In genomic region chr18:48621815-48622555, GRCh38 we compare ENCODE assay signal across 12 cellular contexts.
DNase-seq lines count a peak whose midpoint lies in the region; ATAC-seq, FAIRE-seq and TF ChIP-seq lines count a peak whose summit lies in the region.
"Had no signal": no experiment of that assay in that cellular context is flagged by ENCODE, and none has a peak within 500 bp of the region (broad histone marks: within the 10 kb centered on the region; RNA-seq: fewer than 3 reads in every experiment).

No MANE protein-coding gene starts in this region.

- WGBS in smooth muscle cell (ENCODE audit: low lambda C conversion rate) = 80% methylated on average over 11 of the region's 11 CpGs
- WGBS in adrenal gland, 4 donors = 78 to 87% (median 84%) methylated on average over 11 of the region's 11 CpGs

- CTCF ChIA-PET in OCI-LY7 (lab: Charles Lee; ENCODE audit: unreplicated experiment) = interaction anchor here (0.8 kb wide), 1 partner anchor 156 kb away, joined by 3 read pairs; no protein-coding TSS in a partner anchor

- TF ChIP-seq CTCF in OCI-LY7 (conservative IDR thresholded peaks at IDR 0.05; ENCODE audit: low read length) = no peak
- TF ChIP-seq CTCF in fibroblast of lung (conservative IDR thresholded peaks at IDR 0.05 in 1 of 2, IDR thresholded peaks at IDR 0.05 in 1 of 2; ENCODE audit: low read depth in 1 of 2, low read length in 2 of 2) = no peak
- no peak for TF ChIP-seq CTCF in smooth muscle cell (IDR thresholded peaks at IDR 0.05; ENCODE audit: borderline replicate concordance, insufficient read depth, poor library complexity, severe bottlenecking)
- no peak for TF ChIP-seq CTCF in adrenal gland (IDR thresholded peaks at IDR 0.05)

- no peaks in the 10 kb centered on the region for H3K9me2 ChIP-seq in OCI-LY7 (ENCODE audit: insufficient read depth, low read length)

- H4K20me1 ChIP-seq in OCI-LY7 (ENCODE audit: insufficient read depth, low read length) (no peaks in the 10 kb centered on the region), fibroblast of lung (ENCODE audit: control insufficient read depth, extremely low read depth, insufficient read depth, low read length) (no peaks in the 10 kb centered on the region), smooth muscle cell (ENCODE audit: low read depth) (peaks cover 42% of the 10 kb centered on the region)

- FAIRE-seq in GM12892 (lab: Jason Lieb, UNC) = peak; percentile 62

- POLR2A ChIA-PET in OCI-LY7 (lab: Charles Lee) = no interaction called here

- peaks cover 15% of the 10 kb centered on the region for H3F3A ChIP-seq in smooth muscle cell (ENCODE audit: low read depth)

- H3K27me3 ChIP-seq in fibroblast of lung (ENCODE audit: control insufficient read depth, insufficient read depth, low read length) = no peaks in the 10 kb centered on the region
- H3K27me3 ChIP-seq in smooth muscle cell (ENCODE audit: low read depth) = no peaks in the 10 kb centered on the region
- H3K27me3 ChIP-seq in adrenal gland = no peaks in the 10 kb centered on the region

- TF ChIP-seq POLR2A in GM12892 (IDR thresholded peaks at IDR 0.05; ENCODE audit: low read depth, low read length) (no peak), adrenal gland (IDR thresholded peaks at IDR 0.05) (no peak)

- H3K36me3 ChIP-seq in OCI-LY7 (ENCODE audit: insufficient read depth, low read length) (no peaks in the 10 kb centered on the region), fibroblast of lung (ENCODE audit: control insufficient read depth, insufficient read depth, low read length) (peaks cover 4% of the 10 kb centered on the region), smooth muscle cell (ENCODE audit: low read depth) (no peaks in the 10 kb centered on the region), adrenal gland (replicated peaks in 1 of 2) (peaks cover 0 to 13% of the 10 kb centered on the region in 2 donors)

- H3K4me2 ChIP-seq in OCI-LY7 (ENCODE audit: low read length) (peak overlapping the region; percentile 80), fibroblast of lung (ENCODE audit: extremely low read depth, insufficient read depth, low read length) (no peak overlapping the region), smooth muscle cell (peak overlapping the region; percentile 27)

- H3K27ac ChIP-seq in OCI-LY7 (ENCODE audit: low read depth, low read length, poor library complexity, severe bottlenecking) = peak overlapping the region; percentile 87
- H3K27ac ChIP-seq in fibroblast of lung (ENCODE audit: insufficient read depth, low read length) = peak overlapping the region; percentile 26
- H3K27ac ChIP-seq in smooth muscle cell (ENCODE audit: low read depth) = peak overlapping the region; percentile 82
- peak overlapping the region in 1 of 5 donors; percentile 67 for H3K27ac ChIP-seq in adrenal gland
- H3K27ac ChIP-seq: HL-60 had no signal

- no TSS peak for BruUV-seq in OCI-LY7 (replicated peaks; lab: Mats Ljungman, UMichigan)

- no peak for DNase-seq in GM12892 (ENCODE audit: insufficient read length)
- peak; percentile 64 for DNase-seq in OCI-LY7 (ENCODE audit: low spot score)
- peak in 1 of 2 donors; percentile 66 for DNase-seq in fibroblast of lung (ENCODE audit: low read depth in 2 of 2)
- no peak for DNase-seq in smooth muscle cell (lab: John Stamatoyannopoulos, UW; ENCODE audit: unreplicated experiment)
- DNase-seq in adrenal gland = no peak
- no peak for DNase-seq in NCI-H345 (lab: John Stamatoyannopoulos, UW)
- no peak for DNase-seq in NCI-H82 treated with DMSO at 0.1 percent for 48 hours (lab: John Stamatoyannopoulos, UW; ENCODE audit: unreplicated experiment)
- DNase-seq: activated CD4-positive, alpha-beta T cell treated with anti-CD3 and anti-CD28 coated beads, Interleukin-2, amount 10 ng/mL, durations not matched to agents 24 days and 14 days; activated effector memory CD4-positive, alpha-beta T cell treated with Interleukin-2 at 50 U/mL for 16 hours; cerebellar nuclear complex had no signal

- peak overlapping the region; percentile 27 for H3K4me3 ChIP-seq in OCI-LY7 (ENCODE audit: low read depth, low read length, poor library complexity, severe bottlenecking)
- no peak overlapping the region for H3K4me3 ChIP-seq in fibroblast of lung (replicated peaks in 1 of 4; ENCODE audit: control extremely low read depth in 1 of 4, insufficient read depth in 1 of 4, low read depth in 3 of 4, low read length in 4 of 4)
- no peak overlapping the region for H3K4me3 ChIP-seq in smooth muscle cell
- H3K4me3 ChIP-seq in adrenal gland = no peak overlapping the region

- H2AFZ ChIP-seq in OCI-LY7 (ENCODE audit: low read length) (0 out of 2 replicates have a peak overlapping the region, but pooled peaks have one; percentile 42), fibroblast of lung (ENCODE audit: low read length) (no peak overlapping the region), smooth muscle cell (ENCODE audit: low read depth) (no peak overlapping the region)

- no peak overlapping the region for H3K9ac ChIP-seq in fibroblast of lung (ENCODE audit: insufficient read depth, low read length)
- H3K9ac ChIP-seq in smooth muscle cell (ENCODE audit: low read depth) = peak overlapping the region; percentile 61

- H3K4me1 ChIP-seq in OCI-LY7 (ENCODE audit: insufficient read depth, low read length, poor library complexity, severe bottlenecking) = peaks cover 48% of the 10 kb centered on the region
- H3K4me1 ChIP-seq in fibroblast of lung (ENCODE audit: control insufficient read depth, extremely low read depth, insufficient read depth, low read length) = peaks cover 35% of the 10 kb centered on the region
- H3K4me1 ChIP-seq in smooth muscle cell (ENCODE audit: low read depth) = peaks cover 6% of the 10 kb centered on the region
- peaks cover 0 to 12% of the 10 kb centered on the region in 2 donors for H3K4me1 ChIP-seq in adrenal gland (replicated peaks in 1 of 2)

- no peaks in the 10 kb centered on the region for H3K79me2 ChIP-seq in OCI-LY7 (ENCODE audit: insufficient read depth, low read depth, low read length)
- peaks cover 2% of the 10 kb centered on the region for H3K79me2 ChIP-seq in fibroblast of lung (ENCODE audit: control insufficient read depth, insufficient read depth, low read length)
- H3K79me2 ChIP-seq in smooth muscle cell (ENCODE audit: low read depth) = peaks cover 6% of the 10 kb centered on the region

- intact Hi-C loops in OCI-LY7 (cut with micrococcal nuclease; ENCODE audit: unreplicated experiment) (loop anchor here (5.0 kb wide), 1 partner anchor 45 kb away; no protein-coding TSS in a partner anchor), adrenal gland (cut with DNase I) (no loop called here)

- ATAC-seq in GM18870 (IDR thresholded peaks at IDR 0.05; ENCODE audit: unreplicated experiment) = no peak

- H3K9me3 ChIP-seq in OCI-LY7 (ENCODE audit: low read length) = no peaks in the 10 kb centered on the region
- no peaks in the 10 kb centered on the region for H3K9me3 ChIP-seq in fibroblast of lung (ENCODE audit: control insufficient read depth, insufficient read depth, low read depth, low read length)
- H3K9me3 ChIP-seq in smooth muscle cell (replicated peaks; ENCODE audit: low read depth) = no peaks in the 10 kb centered on the region
- no peaks in the 10 kb centered on the region for H3K9me3 ChIP-seq in adrenal gland (replicated peaks in 1 of 3)
